Comparison of ENCODE assay signal across 15 cellular contexts in the genomic region with DNA sequence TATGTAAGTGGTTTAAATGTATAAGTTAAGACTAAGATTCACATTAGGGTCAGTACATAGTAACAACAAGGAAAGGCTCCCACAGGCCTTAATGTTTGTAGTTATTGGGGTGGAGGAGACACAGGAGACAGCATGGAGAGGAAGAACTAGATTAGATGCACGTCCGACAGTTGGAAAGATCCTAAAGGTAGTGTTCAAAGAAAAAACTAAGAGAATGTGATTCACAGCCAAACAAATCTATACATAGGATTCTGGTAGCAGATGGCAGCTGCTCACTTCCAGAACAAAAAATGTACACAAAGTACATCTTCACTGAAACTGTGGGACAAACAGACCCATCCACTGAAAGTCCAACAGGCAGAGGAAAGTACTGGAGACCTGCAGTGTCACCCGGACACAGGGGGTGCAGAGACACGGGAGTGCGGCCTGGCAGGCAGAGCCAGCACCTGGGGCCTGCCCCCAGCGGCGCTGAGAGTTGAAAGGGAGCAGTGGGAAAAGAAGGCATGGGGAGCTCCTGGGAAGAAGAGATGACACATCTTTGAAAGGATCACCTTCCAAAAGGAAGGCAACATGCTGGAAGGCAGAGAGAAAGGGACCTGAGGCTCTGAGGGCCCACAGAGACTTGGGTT. TPM values are rescaled to one million over a fixed set of nuclear protein-coding genes. Genes with fewer than 3 reads are reported as not detected.
DNase-seq lines count a peak whose midpoint lies in the region; ATAC-seq and TF ChIP-seq lines count a peak whose summit lies in the region.
"Had no signal": no experiment of that assay in that cellular context is flagged by ENCODE, and none has a peak within 500 bp of the region (broad histone marks: within the 10 kb centered on the region; RNA-seq: fewer than 3 reads in every experiment).

No MANE protein-coding gene starts in this region.

- H3K9me3 Mint-ChIP-seq in activated T-cell treated with anti-CD3 and anti-CD28 coated beads, Interleukin-2, amount 50 U/mL, for 24 hours, result peaks cover 2% of the 10 kb centered on the region
- H3K9me3 Mint-ChIP-seq in WTC11, result no peaks in the 10 kb centered on the region
- no peaks in the 10 kb centered on the region for H3K9me3 Mint-ChIP-seq in stimulated activated effector memory CD8-positive, alpha-beta T cell treated with anti-CD3 and anti-CD28 coated beads, Interleukin-12 subunit alpha, Interleukin-12 subunit beta, amount 100 ng/mL, for 72 hours
- H3K9me3 Mint-ChIP-seq: IgD-negative memory B cell had no signal

- POLR2A ChIA-PET in WTC11 (lab: Charles Lee), result no interaction called here

- CTCF ChIA-PET in WTC11 (lab: Charles Lee), result no interaction called here

- H3K36me3 Mint-ChIP-seq in activated T-cell treated with anti-CD3 and anti-CD28 coated beads, Interleukin-2, amount 50 U/mL, for 24 hours (ENCODE audit: low read depth), result peaks cover 94% of the 10 kb centered on the region
- H3K36me3 Mint-ChIP-seq in WTC11, result peaks cover 25% of the 10 kb centered on the region
- H3K36me3 Mint-ChIP-seq in stimulated activated effector memory CD8-positive, alpha-beta T cell treated with anti-CD3 and anti-CD28 coated beads, Interleukin-12 subunit alpha, Interleukin-12 subunit beta, amount 100 ng/mL, for 72 hours, result peaks cover 97% of the 10 kb centered on the region

- H3K4me3 Mint-ChIP-seq in activated T-cell treated with anti-CD3 and anti-CD28 coated beads, Interleukin-2, amount 50 U/mL, for 24 hours, result no peak overlapping the region
- no peak overlapping the region for H3K4me3 Mint-ChIP-seq in WTC11
- no peak overlapping the region for H3K4me3 Mint-ChIP-seq in stimulated activated effector memory CD8-positive, alpha-beta T cell treated with anti-CD3 and anti-CD28 coated beads, Interleukin-12 subunit alpha, Interleukin-12 subunit beta, amount 100 ng/mL, for 72 hours
- H3K4me3 Mint-ChIP-seq: IgD-negative memory B cell had no signal

- no peaks in the 10 kb centered on the region for H3K27me3 Mint-ChIP-seq in activated T-cell treated with anti-CD3 and anti-CD28 coated beads, Interleukin-2, amount 50 U/mL, for 24 hours
- H3K27me3 Mint-ChIP-seq in WTC11 (ENCODE audit: low read depth), result no peaks in the 10 kb centered on the region
- H3K27me3 Mint-ChIP-seq: IgD-negative memory B cell had no signal

- ATAC-seq in WTC11, result no peak
- no peak for ATAC-seq in stimulated activated effector memory CD8-positive, alpha-beta T cell treated with anti-CD3 and anti-CD28 coated beads, Interleukin-12 subunit alpha, Interleukin-12 subunit beta, amount 100 ng/mL, for 72 hours
- ATAC-seq in GM21717 (IDR thresholded peaks at IDR 0.05; ENCODE audit: unreplicated experiment), result no peak
- no peak for ATAC-seq in GM19023 (IDR thresholded peaks at IDR 0.05; ENCODE audit: unreplicated experiment)

- peak overlapping the region; percentile 1 for H3K27ac Mint-ChIP-seq in activated T-cell treated with anti-CD3 and anti-CD28 coated beads, Interleukin-2, amount 50 U/mL, for 24 hours
- 0 out of 2 replicates have a peak overlapping the region, but pooled peaks have one; percentile 21 for H3K27ac Mint-ChIP-seq in WTC11
- peak overlapping the region; percentile 1 for H3K27ac Mint-ChIP-seq in stimulated activated effector memory CD8-positive, alpha-beta T cell treated with anti-CD3 and anti-CD28 coated beads, Interleukin-12 subunit alpha, Interleukin-12 subunit beta, amount 100 ng/mL, for 72 hours

- peaks cover 22% of the 10 kb centered on the region for H3K4me1 Mint-ChIP-seq in activated T-cell treated with anti-CD3 and anti-CD28 coated beads, Interleukin-2, amount 50 U/mL, for 24 hours (ENCODE audit: low read depth)
- H3K4me1 Mint-ChIP-seq in WTC11, result peaks cover 4% of the 10 kb centered on the region
- peaks cover 9% of the 10 kb centered on the region for H3K4me1 Mint-ChIP-seq in stimulated activated effector memory CD8-positive, alpha-beta T cell treated with anti-CD3 and anti-CD28 coated beads, Interleukin-12 subunit alpha, Interleukin-12 subunit beta, amount 100 ng/mL, for 72 hours

- no peak for DNase-seq in activated T-cell treated with anti-CD3 and anti-CD28 coated beads, Interleukin-2, amount 50 U/mL, for 24 hours
- DNase-seq in activated T-cell treated with anti-CD3 and anti-CD28 coated beads for 4 hours (no peak), WTC11 (ENCODE audit: low spot score) (no peak), middle frontal gyrus (ENCODE audit: extremely low spot score, low spot score) (peak; percentile 55), HPDE6-E6E7 (ENCODE audit: extremely low spot score) (no peak)
- DNase-seq in stimulated activated effector memory CD8-positive, alpha-beta T cell treated with anti-CD3 and anti-CD28 coated beads, Interleukin-12 subunit alpha, Interleukin-12 subunit beta, amount 100 ng/mL, for 72 hours (ENCODE audit: low spot score in 2 of 2), result no peak
- DNase-seq: 8988T, HCEC 1CT, NCI-H1417, NCI-H1930, NCI-H2171, NCI-H82 had no signal

- no peak for TF ChIP-seq CTCF in WTC11 (IDR thresholded peaks at IDR 0.05)

TF ChIP-seq in WTC11, 78 proteins besides CTCF, POLR2A, EP300 and RAD21:
- TF ChIP-seq, protein P1, sequence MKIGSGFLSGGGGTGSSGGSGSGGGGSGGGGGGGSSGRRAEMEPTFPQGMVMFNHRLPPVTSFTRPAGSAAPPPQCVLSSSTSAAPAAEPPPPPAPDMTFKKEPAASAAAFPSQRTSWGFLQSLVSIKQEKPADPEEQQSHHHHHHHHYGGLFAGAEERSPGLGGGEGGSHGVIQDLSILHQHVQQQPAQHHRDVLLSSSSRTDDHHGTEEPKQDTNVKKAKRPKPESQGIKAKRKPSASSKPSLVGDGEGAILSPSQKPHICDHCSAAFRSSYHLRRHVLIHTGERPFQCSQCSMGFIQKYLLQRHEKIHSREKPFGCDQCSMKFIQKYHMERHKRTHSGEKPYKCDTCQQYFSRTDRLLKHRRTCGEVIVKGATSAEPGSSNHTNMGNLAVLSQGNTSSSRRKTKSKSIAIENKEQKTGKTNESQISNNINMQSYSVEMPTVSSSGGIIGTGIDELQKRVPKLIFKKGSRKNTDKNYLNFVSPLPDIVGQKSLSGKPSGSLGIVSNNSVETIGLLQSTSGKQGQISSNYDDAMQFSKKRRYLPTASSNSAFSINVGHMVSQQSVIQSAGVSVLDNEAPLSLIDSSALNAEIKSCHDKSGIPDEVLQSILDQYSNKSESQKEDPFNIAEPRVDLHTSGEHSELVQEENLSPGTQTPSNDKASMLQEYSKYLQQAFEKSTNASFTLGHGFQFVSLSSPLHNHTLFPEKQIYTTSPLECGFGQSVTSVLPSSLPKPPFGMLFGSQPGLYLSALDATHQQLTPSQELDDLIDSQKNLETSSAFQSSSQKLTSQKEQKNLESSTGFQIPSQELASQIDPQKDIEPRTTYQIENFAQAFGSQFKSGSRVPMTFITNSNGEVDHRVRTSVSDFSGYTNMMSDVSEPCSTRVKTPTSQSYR (CRISPR knock-in tag; IDR thresholded peaks at IDR 0.05), result no peak
- no peak for TF ChIP-seq ZNF138 (CRISPR knock-in tag; conservative IDR thresholded peaks at IDR 0.05)
- no peak for TF ChIP-seq HMGXB4 (CRISPR knock-in tag; IDR thresholded peaks at IDR 0.05)
- TF ChIP-seq ZNF423 (CRISPR knock-in tag; IDR thresholded peaks at IDR 0.05), result no peak
- no peak for TF ChIP-seq ZNF671 (CRISPR knock-in tag; IDR thresholded peaks at IDR 0.05)
- no peak for TF ChIP-seq E2F4 (CRISPR knock-in tag; IDR thresholded peaks at IDR 0.05; ENCODE audit: borderline replicate concordance, low read depth)

RNA-seq across cellular contexts. Expression of gene NELFA, which starts 40.0 kb away (rescaled TPM):
- 63.3 to 72.6 TPM (median 69.2 TPM) in 3 replicates for total RNA-seq in WTC11 (2021)
